Comparison of ENCODE assay signal across 1 cellular context in genomic region chr20:25390538-25391528, GRCh38.
TF ChIP-seq lines count a peak whose summit lies in the region.

Gene ABHD12 (minus strand): TSS chr20:25390835. CDS start chr20:25390703, 132 bp downstream.

TF ChIP-seq in HepG2, 621 proteins besides CTCF, POLR2A, EP300 and RAD21 (continued from another document and continues in another):
- TF ChIP-seq, protein P1, sequence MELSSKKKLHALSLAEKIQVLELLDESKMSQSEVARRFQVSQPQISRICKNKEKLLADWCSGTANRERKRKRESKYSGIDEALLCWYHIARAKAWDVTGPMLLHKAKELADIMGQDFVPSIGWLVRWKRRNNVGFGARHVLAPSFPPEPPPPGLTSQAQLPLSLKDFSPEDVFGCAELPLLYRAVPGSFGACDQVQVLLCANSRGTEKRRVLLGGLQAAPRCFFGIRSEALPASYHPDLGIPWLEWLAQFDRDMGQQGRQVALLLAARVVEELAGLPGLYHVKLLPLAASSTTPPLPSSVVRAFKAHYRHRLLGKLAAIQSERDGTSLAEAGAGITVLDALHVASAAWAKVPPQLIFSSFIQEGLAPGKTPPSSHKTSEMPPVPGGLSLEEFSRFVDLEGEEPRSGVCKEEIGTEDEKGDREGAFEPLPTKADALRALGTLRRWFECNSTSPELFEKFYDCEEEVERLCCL (CRISPR knock-in tag; IDR thresholded peaks at IDR 0.05; ENCODE audit: borderline replicate concordance) = no peak
- no peak for TF ChIP-seq SOX6 (IDR thresholded peaks at IDR 0.05)
- TF ChIP-seq SOX6 (CRISPR knock-in tag; IDR thresholded peaks at IDR 0.05) = no peak; the same call in 1 of the 2 replicates
- TF ChIP-seq, protein P2, sequence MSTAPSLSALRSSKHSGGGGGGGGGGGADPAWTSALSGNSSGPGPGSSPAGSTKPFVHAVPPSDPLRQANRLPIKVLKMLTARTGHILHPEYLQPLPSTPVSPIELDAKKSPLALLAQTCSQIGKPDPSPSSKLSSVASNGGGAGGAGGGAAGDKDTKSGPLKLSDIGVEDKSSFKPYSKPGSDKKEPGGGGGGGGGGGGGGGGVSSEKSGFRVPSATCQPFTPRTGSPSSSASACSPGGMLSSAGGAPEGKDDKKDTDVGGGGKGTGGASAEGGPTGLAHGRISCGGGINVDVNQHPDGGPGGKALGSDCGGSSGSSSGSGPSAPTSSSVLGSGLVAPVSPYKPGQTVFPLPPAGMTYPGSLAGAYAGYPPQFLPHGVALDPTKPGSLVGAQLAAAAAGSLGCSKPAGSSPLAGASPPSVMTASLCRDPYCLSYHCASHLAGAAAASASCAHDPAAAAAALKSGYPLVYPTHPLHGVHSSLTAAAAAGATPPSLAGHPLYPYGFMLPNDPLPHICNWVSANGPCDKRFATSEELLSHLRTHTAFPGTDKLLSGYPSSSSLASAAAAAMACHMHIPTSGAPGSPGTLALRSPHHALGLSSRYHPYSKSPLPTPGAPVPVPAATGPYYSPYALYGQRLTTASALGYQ (CRISPR knock-in tag; IDR thresholded peaks at IDR 0.05) = peak; percentile 77; the same call in 1 of the 2 replicates
- TF ChIP-seq ZNF33B (CRISPR knock-in tag; IDR thresholded peaks at IDR 0.05) = peak; percentile 38; the same call in 1 of the 2 replicates
- peak; percentile 28; the same call in 1 of the 2 replicates for TF ChIP-seq ZNF160 (CRISPR knock-in tag; IDR thresholded peaks at IDR 0.05)
- no peak for TF ChIP-seq ZNF660 (CRISPR knock-in tag; IDR thresholded peaks at IDR 0.05; ENCODE audit: borderline replicate concordance, low read depth)
- TF ChIP-seq RBFOX2 (IDR thresholded peaks at IDR 0.05; ENCODE audit: low read depth, low read length) = peak; percentile 90
- TF ChIP-seq, protein P3, sequence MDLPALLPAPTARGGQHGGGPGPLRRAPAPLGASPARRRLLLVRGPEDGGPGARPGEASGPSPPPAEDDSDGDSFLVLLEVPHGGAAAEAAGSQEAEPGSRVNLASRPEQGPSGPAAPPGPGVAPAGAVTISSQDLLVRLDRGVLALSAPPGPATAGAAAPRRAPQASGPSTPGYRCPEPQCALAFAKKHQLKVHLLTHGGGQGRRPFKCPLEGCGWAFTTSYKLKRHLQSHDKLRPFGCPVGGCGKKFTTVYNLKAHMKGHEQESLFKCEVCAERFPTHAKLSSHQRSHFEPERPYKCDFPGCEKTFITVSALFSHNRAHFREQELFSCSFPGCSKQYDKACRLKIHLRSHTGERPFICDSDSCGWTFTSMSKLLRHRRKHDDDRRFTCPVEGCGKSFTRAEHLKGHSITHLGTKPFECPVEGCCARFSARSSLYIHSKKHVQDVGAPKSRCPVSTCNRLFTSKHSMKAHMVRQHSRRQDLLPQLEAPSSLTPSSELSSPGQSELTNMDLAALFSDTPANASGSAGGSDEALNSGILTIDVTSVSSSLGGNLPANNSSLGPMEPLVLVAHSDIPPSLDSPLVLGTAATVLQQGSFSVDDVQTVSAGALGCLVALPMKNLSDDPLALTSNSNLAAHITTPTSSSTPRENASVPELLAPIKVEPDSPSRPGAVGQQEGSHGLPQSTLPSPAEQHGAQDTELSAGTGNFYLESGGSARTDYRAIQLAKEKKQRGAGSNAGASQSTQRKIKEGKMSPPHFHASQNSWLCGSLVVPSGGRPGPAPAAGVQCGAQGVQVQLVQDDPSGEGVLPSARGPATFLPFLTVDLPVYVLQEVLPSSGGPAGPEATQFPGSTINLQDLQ (CRISPR knock-in tag; IDR thresholded peaks at IDR 0.05) = no peak
- peak; percentile 97 for TF ChIP-seq HNRNPLL (IDR thresholded peaks at IDR 0.05; ENCODE audit: low read depth, low read length, poor library complexity, severe bottlenecking)
- TF ChIP-seq, protein P4, sequence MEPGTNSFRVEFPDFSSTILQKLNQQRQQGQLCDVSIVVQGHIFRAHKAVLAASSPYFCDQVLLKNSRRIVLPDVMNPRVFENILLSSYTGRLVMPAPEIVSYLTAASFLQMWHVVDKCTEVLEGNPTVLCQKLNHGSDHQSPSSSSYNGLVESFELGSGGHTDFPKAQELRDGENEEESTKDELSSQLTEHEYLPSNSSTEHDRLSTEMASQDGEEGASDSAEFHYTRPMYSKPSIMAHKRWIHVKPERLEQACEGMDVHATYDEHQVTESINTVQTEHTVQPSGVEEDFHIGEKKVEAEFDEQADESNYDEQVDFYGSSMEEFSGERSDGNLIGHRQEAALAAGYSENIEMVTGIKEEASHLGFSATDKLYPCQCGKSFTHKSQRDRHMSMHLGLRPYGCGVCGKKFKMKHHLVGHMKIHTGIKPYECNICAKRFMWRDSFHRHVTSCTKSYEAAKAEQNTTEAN (CRISPR knock-in tag; conservative IDR thresholded peaks at IDR 0.05) = peak; percentile 72
- TF ChIP-seq BHLHE40 (IDR thresholded peaks at IDR 0.05; ENCODE audit: low read length) = peak; percentile 8; the same call in 1 of the 2 replicates
- no peak for TF ChIP-seq CENPX (CRISPR knock-in tag; IDR thresholded peaks at IDR 0.05)
- peak; percentile 40; the same call in 1 of the 2 replicates for TF ChIP-seq MXD1 (CRISPR knock-in tag; IDR thresholded peaks at IDR 0.05)
- peak; percentile 90 for TF ChIP-seq ZSCAN31 (CRISPR knock-in tag; IDR thresholded peaks at IDR 0.05; ENCODE audit: low read depth)
- no peak for TF ChIP-seq RBAK (CRISPR knock-in tag; IDR thresholded peaks at IDR 0.05)
- TF ChIP-seq FOXP1 (IDR thresholded peaks at IDR 0.05) = no peak
- TF ChIP-seq FOXP1 (CRISPR knock-in tag; IDR thresholded peaks at IDR 0.05) = no peak
- peak; percentile 72 for TF ChIP-seq FOXO1 (CRISPR knock-in tag; IDR thresholded peaks at IDR 0.05)
- peak; percentile 51; the same call in 1 of the 2 replicates for TF ChIP-seq ONECUT2 (CRISPR knock-in tag; IDR thresholded peaks at IDR 0.05)
- peak; percentile 73 for TF ChIP-seq NKX3-1 (CRISPR knock-in tag; IDR thresholded peaks at IDR 0.05)
- no peak for TF ChIP-seq ZNF121 (CRISPR knock-in tag; IDR thresholded peaks at IDR 0.05)
- peak; percentile 82 for TF ChIP-seq PTBP1 (IDR thresholded peaks at IDR 0.05; ENCODE audit: low read depth, low read length, poor library complexity, severe bottlenecking)
- no peak for TF ChIP-seq GPN1 (CRISPR knock-in tag; IDR thresholded peaks at IDR 0.05; ENCODE audit: borderline replicate concordance)
- TF ChIP-seq MATR3 (CRISPR knock-in tag; IDR thresholded peaks at IDR 0.05) = no peak
- peak; percentile 24; the same call in 1 of the 2 replicates for TF ChIP-seq RNF2 (conservative IDR thresholded peaks at IDR 0.05; ENCODE audit: low read depth)
- no peak; the same call in 1 of the 2 replicates for TF ChIP-seq TOE1 (CRISPR knock-in tag; IDR thresholded peaks at IDR 0.05)
- TF ChIP-seq, protein P5, sequence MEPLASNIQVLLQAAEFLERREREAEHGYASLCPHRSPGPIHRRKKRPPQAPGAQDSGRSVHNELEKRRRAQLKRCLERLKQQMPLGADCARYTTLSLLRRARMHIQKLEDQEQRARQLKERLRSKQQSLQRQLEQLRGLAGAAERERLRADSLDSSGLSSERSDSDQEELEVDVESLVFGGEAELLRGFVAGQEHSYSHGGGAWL (CRISPR knock-in tag; IDR thresholded peaks at IDR 0.05) = peak; percentile 71; the same call in 1 of the 2 replicates
- TF ChIP-seq CEBPB (IDR thresholded peaks at IDR 0.05; ENCODE audit: borderline replicate concordance, low read depth, low read length) = no peak
- peak; percentile 93; the same call in 1 of the 2 replicates for TF ChIP-seq ZNF510 (CRISPR knock-in tag; IDR thresholded peaks at IDR 0.05; ENCODE audit: low read depth)
- peak; percentile 67; the same call in 1 of the 2 replicates for TF ChIP-seq ZNF749 (CRISPR knock-in tag; IDR thresholded peaks at IDR 0.05; ENCODE audit: borderline replicate concordance)
- TF ChIP-seq HINFP (CRISPR knock-in tag; IDR thresholded peaks at IDR 0.05; ENCODE audit: low read depth) = 0 out of 2 replicates have a peak, but pooled peaks have one; percentile 72
- TF ChIP-seq ATF7-NPFF (CRISPR knock-in tag; IDR thresholded peaks at IDR 0.05; ENCODE audit: low read depth) = peak; percentile 92
- peak; percentile 94 for TF ChIP-seq ZBTB8A (CRISPR knock-in tag; IDR thresholded peaks at IDR 0.05; ENCODE audit: borderline replicate concordance, low read depth)
- TF ChIP-seq ZMYM2 (CRISPR knock-in tag; IDR thresholded peaks at IDR 0.05) = no peak
- TF ChIP-seq MTA1 (CRISPR knock-in tag; IDR thresholded peaks at IDR 0.05; ENCODE audit: borderline replicate concordance) = peak; percentile 91
- TF ChIP-seq, protein P6, sequence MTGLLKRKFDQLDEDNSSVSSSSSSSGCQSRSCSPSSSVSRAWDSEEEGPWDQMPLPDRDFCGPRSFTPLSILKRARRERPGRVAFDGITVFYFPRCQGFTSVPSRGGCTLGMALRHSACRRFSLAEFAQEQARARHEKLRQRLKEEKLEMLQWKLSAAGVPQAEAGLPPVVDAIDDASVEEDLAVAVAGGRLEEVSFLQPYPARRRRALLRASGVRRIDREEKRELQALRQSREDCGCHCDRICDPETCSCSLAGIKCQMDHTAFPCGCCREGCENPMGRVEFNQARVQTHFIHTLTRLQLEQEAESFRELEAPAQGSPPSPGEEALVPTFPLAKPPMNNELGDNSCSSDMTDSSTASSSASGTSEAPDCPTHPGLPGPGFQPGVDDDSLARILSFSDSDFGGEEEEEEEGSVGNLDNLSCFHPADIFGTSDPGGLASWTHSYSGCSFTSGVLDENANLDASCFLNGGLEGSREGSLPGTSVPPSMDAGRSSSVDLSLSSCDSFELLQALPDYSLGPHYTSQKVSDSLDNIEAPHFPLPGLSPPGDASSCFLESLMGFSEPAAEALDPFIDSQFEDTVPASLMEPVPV (CRISPR knock-in tag; IDR thresholded peaks at IDR 0.05) = peak; percentile 82
- TF ChIP-seq, protein P7, sequence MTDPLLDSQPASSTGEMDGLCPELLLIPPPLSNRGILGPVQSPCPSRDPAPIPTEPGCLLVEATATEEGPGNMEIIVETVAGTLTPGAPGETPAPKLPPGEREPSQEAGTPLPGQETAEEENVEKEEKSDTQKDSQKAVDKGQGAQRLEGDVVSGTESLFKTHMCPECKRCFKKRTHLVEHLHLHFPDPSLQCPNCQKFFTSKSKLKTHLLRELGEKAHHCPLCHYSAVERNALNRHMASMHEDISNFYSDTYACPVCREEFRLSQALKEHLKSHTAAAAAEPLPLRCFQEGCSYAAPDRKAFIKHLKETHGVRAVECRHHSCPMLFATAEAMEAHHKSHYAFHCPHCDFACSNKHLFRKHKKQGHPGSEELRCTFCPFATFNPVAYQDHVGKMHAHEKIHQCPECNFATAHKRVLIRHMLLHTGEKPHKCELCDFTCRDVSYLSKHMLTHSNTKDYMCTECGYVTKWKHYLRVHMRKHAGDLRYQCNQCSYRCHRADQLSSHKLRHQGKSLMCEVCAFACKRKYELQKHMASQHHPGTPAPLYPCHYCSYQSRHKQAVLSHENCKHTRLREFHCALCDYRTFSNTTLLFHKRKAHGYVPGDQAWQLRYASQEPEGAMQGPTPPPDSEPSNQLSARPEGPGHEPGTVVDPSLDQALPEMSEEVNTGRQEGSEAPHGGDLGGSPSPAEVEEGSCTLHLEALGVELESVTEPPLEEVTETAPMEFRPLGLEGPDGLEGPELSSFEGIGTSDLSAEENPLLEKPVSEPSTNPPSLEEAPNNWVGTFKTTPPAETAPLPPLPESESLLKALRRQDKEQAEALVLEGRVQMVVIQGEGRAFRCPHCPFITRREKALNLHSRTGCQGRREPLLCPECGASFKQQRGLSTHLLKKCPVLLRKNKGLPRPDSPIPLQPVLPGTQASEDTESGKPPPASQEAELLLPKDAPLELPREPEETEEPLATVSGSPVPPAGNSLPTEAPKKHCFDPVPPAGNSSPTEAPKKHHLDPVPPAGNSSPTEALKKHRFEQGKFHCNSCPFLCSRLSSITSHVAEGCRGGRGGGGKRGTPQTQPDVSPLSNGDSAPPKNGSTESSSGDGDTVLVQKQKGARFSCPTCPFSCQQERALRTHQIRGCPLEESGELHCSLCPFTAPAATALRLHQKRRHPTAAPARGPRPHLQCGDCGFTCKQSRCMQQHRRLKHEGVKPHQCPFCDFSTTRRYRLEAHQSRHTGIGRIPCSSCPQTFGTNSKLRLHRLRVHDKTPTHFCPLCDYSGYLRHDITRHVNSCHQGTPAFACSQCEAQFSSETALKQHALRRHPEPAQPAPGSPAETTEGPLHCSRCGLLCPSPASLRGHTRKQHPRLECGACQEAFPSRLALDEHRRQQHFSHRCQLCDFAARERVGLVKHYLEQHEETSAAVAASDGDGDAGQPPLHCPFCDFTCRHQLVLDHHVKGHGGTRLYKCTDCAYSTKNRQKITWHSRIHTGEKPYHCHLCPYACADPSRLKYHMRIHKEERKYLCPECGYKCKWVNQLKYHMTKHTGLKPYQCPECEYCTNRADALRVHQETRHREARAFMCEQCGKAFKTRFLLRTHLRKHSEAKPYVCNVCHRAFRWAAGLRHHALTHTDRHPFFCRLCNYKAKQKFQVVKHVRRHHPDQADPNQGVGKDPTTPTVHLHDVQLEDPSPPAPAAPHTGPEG (CRISPR knock-in tag; IDR thresholded peaks at IDR 0.05) = peak; percentile 83
- TF ChIP-seq, protein P8, sequence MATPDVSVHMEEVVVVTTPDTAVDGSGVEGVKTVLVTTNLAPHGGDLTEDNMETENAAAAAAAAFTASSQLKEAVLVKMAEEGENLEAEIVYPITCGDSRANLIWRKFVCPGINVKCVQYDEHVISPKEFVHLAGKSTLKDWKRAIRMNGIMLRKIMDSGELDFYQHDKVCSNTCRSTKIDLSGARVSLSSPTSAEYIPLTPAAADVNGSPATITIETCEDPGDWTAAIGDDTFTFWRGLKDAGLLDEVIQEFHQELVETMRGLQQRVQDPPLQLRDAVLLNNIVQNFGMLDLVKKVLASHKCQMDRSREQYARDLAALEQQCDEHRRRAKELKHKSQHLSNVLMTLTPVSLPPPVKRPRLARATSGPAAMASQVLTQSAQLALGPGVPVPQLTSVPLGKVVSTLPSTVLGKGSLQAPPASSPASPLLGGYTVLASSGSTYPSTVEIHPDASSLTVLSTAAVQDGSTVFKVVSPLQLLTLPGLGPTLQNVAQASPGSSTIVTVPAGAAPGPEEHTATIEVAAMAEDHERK (CRISPR knock-in tag; IDR thresholded peaks at IDR 0.05; ENCODE audit: low read depth) = no peak
- TF ChIP-seq RCOR2 (CRISPR knock-in tag; IDR thresholded peaks at IDR 0.05) = peak; percentile 68; the same call in 1 of the 2 replicates
- TF ChIP-seq TARDBP (CRISPR knock-in tag; IDR thresholded peaks at IDR 0.05) = peak; percentile 89
